In genomic region chr17:29386760-29387159, GRCh38 we compare ENCODE assay signal across 18 cellular contexts.
"Had no signal": no experiment of that assay in that cellular context is flagged by ENCODE, and none has a peak within 500 bp of the region (broad histone marks: within the 10 kb centered on the region; RNA-seq: fewer than 3 reads in every experiment).

No MANE protein-coding gene starts in this region.

- H3K27me3 ChIP-seq: SJSA1 had no signal

- H3K36me3 ChIP-seq: SJSA1 had no signal

- H3K27ac ChIP-seq: KMS-11, SJSA1, SK-N-MC had no signal

- H3K4me2 ChIP-seq: KMS-11 had no signal

- H3K9ac ChIP-seq: KMS-11 had no signal

- H3K9me3 ChIP-seq: SJSA1 had no signal

- H3K4me3 ChIP-seq: K562, SJSA1, SK-N-MC had no signal

- H3K4me1 ChIP-seq: SJSA1 had no signal

- DNase-seq: Kasumi-1, MM.1S, NCI-H1092 treated with DMSO at 0.1 percent for 48 hours, NCI-H1436, NCI-H187, NCI-H2029 treated with DMSO at 0.1 percent for 48 hours, NCI-H2171 treated with DMSO at 0.1 percent for 48 hours, NCI-H2227 treated with DMSO at 0.1 percent for 48 hours, NCI-H524, NCI-H526 treated with DMSO at 0.1 percent for 48 hours, NCI-H748 treated with DMSO at 0.1 percent for 48 hours, Right ventricle myocardium superior, RPMI8226, SIG-M5 had no signal

- ATAC-seq: K562 had no signal
